ENCODE assay signal across 21 cellular contexts in the genomic region with DNA sequence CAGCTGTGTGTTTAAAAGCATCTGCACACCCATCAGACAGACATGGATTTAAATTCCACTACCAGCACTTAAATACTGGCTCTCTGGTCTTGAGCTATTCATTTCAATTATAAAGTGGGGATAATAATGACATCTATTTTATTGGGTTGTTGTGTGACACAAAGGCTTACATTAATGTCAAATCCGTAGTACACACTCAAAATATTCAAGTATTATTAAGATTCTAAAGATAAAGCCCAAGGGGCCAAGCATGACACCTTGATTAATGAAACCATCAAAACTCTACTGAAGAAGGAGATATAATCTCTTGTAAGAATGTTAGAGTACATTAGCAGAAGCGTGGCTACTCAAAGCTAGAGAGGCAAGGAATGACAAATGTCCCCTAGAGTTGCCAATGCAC.
"Had no signal": no experiment of that assay in that cellular context is flagged by ENCODE, and none has a peak within 500 bp of the region (broad histone marks: within the 10 kb centered on the region; RNA-seq: fewer than 3 reads in every experiment).

No MANE protein-coding gene starts in this region.

- DNase-seq: cortex of kidney; effector CD8-positive, alpha-beta T cell; effector memory CD8-positive, alpha-beta T cell; endodermal cell; erythroblast; esophagus squamous epithelium; foreskin fibroblast; foreskin melanocyte; gastrocnemius medialis; glutamatergic neuron; head of caudate nucleus; heart right ventricle; hippocampal formation; left cardiac atrium; left lung; left ventricle myocardium superior; lower lobe of right lung; mesenchymal stem cell; mucosa of descending colon; naive B cell; naive thymus-derived CD8-positive, alpha-beta T cell had no signal
